28 cellular contexts compared by ENCODE assay signal in genomic region chr15:78615151-78615589, GRCh38. TPM values are rescaled to one million over a fixed set of nuclear protein-coding genes. Genes with fewer than 3 reads are reported as not detected.
"Had no signal": no experiment of that assay in that cellular context is flagged by ENCODE, and none has a peak within 500 bp of the region (broad histone marks: within the 10 kb centered on the region; RNA-seq: fewer than 3 reads in every experiment).

No MANE protein-coding gene starts in this region.

- H3K27ac ChIP-seq: brain microvascular endothelial cell, cardiac muscle cell, KMS-11, SK-N-MC had no signal

- H3K9me3 Mint-ChIP-seq: activated B cell treated with CpG ODN at 0.5 μM for 24 hours; activated CD4-positive, alpha-beta T cell treated with anti-CD3 and anti-CD28 coated beads, Interleukin-2, amount 10 ng/mL, durations not matched to agents 24 days and 14 days; activated naive CD4-positive, alpha-beta T cell treated with anti-CD3 and anti-CD28 coated beads for 36 hours; activated naive CD8-positive, alpha-beta T cell treated with anti-CD3 and anti-CD28 coated beads for 36 hours; activated T-cell treated with anti-CD3 and anti-CD28 coated beads, Interleukin-2, amount 50 U/mL, for 4 hours; T-cell had no signal

- H3K36me3 Mint-ChIP-seq: activated naive CD8-positive, alpha-beta T cell treated with anti-CD3 and anti-CD28 coated beads for 36 hours; T-cell had no signal

- H3K27ac Mint-ChIP-seq: activated B cell treated with CpG ODN at 0.5 μM for 24 hours; activated CD4-positive, alpha-beta T cell treated with anti-CD3 and anti-CD28 coated beads, Interleukin-2, amount 10 ng/mL, durations not matched to agents 24 days and 14 days; activated naive CD4-positive, alpha-beta T cell treated with anti-CD3 and anti-CD28 coated beads for 36 hours; activated naive CD8-positive, alpha-beta T cell treated with anti-CD3 and anti-CD28 coated beads for 36 hours; T-cell had no signal

- H3K36me3 ChIP-seq: brain microvascular endothelial cell, cardiac muscle cell had no signal

- H3K4me3 Mint-ChIP-seq: activated B cell treated with CpG ODN at 0.5 μM for 24 hours; activated CD4-positive, alpha-beta T cell treated with anti-CD3 and anti-CD28 coated beads, Interleukin-2, amount 10 ng/mL, durations not matched to agents 24 days and 14 days; activated naive CD4-positive, alpha-beta T cell treated with anti-CD3 and anti-CD28 coated beads for 36 hours; activated naive CD8-positive, alpha-beta T cell treated with anti-CD3 and anti-CD28 coated beads for 36 hours; activated T-cell treated with anti-CD3 and anti-CD28 coated beads, Interleukin-2, amount 50 U/mL, for 4 hours; T-cell had no signal

- H3K4me3 ChIP-seq: cardiac muscle cell, SK-N-MC had no signal

- H3K4me1 Mint-ChIP-seq: activated CD4-positive, alpha-beta T cell treated with anti-CD3 and anti-CD28 coated beads, Interleukin-2, amount 10 ng/mL, durations not matched to agents 24 days and 14 days had no signal

- DNase-seq: activated B cell treated with CpG ODN at 0.5 μM for 24 hours; activated CD4-positive, alpha-beta T cell treated with anti-CD3 and anti-CD28 coated beads for 1 hour; activated CD4-positive, alpha-beta T cell treated with anti-CD3 and anti-CD28 coated beads, Interleukin-2, amount 10 ng/mL, durations not matched to agents 24 days and 14 days; activated CD4-positive, alpha-beta T cell treated with anti-CD3 and anti-CD28 coated beads, Interleukin-2, amount 50 U/mL, for 48 hours; activated effector memory CD4-positive, alpha-beta T cell treated with anti-CD3 and anti-CD28 coated beads, Interleukin-2, amount 50 U/mL, for 16 hours; activated naive CD4-positive, alpha-beta T cell treated with anti-CD3 and anti-CD28 coated beads for 36 hours; activated naive CD8-positive, alpha-beta T cell treated with anti-CD3 and anti-CD28 coated beads for 36 hours; activated T-cell treated with anti-CD3 and anti-CD28 coated beads, Interleukin-2, amount 50 U/mL, for 4 hours; brain microvascular endothelial cell; cerebellar nuclear complex; NCI-H1092; NCI-H1417; NCI-H1930; NCI-H2171 treated with DMSO at 0.1 percent for 48 hours; NCI-H345; NCI-H510A; NCI-H526 treated with DMSO at 0.1 percent for 48 hours; NCI-H82; T-cell; T-helper 2 cell; T1000 had no signal

RNA-seq across cellular contexts. Expression of gene CHRNA3, which starts 5.6 kb away (rescaled TPM):
- total RNA-seq: activated B cell treated with CpG ODN at 0.5 μM for 24 hours; activated CD4-positive, alpha-beta T cell treated with anti-CD3 and anti-CD28 coated beads, Interleukin-2, amount 10 ng/mL, durations not matched to agents 24 days and 14 days; activated naive CD4-positive, alpha-beta T cell treated with anti-CD3 and anti-CD28 coated beads for 36 hours; activated naive CD8-positive, alpha-beta T cell treated with anti-CD3 and anti-CD28 coated beads for 36 hours; activated T-cell treated with anti-CD3 and anti-CD28 coated beads, Interleukin-2, amount 50 U/mL, for 4 hours; MCF 10A; OCI-LY7; RPMI7951; T-cell had no signal

RNA-seq across cellular contexts. Expression of gene CHRNB4, which starts 25.8 kb away (rescaled TPM):
- total RNA-seq: activated B cell treated with CpG ODN at 0.5 μM for 24 hours; activated CD4-positive, alpha-beta T cell treated with anti-CD3 and anti-CD28 coated beads, Interleukin-2, amount 10 ng/mL, durations not matched to agents 24 days and 14 days; activated naive CD4-positive, alpha-beta T cell treated with anti-CD3 and anti-CD28 coated beads for 36 hours; activated naive CD8-positive, alpha-beta T cell treated with anti-CD3 and anti-CD28 coated beads for 36 hours; activated T-cell treated with anti-CD3 and anti-CD28 coated beads, Interleukin-2, amount 50 U/mL, for 4 hours; MCF 10A; OCI-LY7; Right ventricle myocardium inferior; RPMI7951; T-cell had no signal
- polyA plus RNA-seq: cardiac muscle cell had no signal
